Comparison of ENCODE assay signal across 8 cellular contexts in the genomic region with DNA sequence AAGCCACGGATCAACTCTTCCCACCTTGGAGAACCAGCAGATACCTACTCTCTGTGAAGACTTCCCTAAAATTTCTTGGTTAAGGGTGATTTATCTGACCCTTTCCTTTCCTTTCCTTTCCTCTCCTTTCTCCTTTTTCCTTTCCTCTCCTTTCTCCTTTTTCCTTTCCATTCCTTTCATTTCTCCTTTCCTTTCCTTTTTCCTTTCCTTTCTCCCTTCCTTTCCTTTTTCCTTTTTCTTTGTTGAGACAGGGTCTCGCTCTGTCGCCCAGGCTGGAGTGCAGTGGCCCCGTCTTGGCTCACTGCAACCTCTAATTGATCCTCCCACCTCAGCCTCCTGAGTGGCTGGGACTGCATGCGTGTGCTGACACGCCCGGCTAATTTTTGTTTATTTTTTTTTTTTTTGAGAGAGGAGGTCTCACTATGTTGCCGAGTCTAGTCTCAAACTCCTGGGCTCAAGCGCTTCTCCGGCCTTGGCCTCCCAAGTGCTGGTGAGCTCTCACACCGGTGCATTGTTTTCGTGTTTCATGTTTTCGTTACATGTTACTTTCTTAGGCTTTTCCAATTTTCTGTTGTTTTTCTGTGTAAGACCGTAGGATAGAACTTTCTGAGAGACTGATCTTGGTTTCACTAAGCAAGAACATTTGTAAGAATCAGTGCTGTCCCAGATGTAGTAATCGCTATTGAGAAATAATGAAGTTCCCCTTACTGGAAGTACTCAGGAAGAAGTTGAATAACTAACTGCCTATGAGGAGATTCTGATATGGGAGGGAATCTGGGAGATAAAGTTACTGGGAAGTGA. TPM values are rescaled to one million over a fixed set of nuclear protein-coding genes. Genes with fewer than 3 reads are reported as not detected.
DNase-seq lines count a peak whose midpoint lies in the region; ATAC-seq and FAIRE-seq lines count a peak whose summit lies in the region.

No MANE protein-coding gene starts in this region.

- no peaks in the 10 kb centered on the region for H3K36me3 ChIP-seq in CD4-positive, alpha-beta memory T cell (ENCODE audit: insufficient read depth, low read length)
- H3K36me3 ChIP-seq in small intestine (ENCODE audit: control insufficient read depth in 2 of 2, insufficient read depth in 2 of 2, low read length in 2 of 2): no peaks in the 10 kb centered on the region

- POLR2A ChIA-PET in CD4-positive, alpha-beta memory T cell (lab: Charles Lee; ENCODE audit: partially characterized antibody): interaction anchor here (3.8 kb wide), 1 partner anchor 148 kb away, joined by 53 read pairs; a partner anchor contains a TSS

- no peak for ATAC-seq in activated naive CD4-positive, alpha-beta T cell treated with anti-CD3 and anti-CD28 coated beads, Interleukin-2, amount 50 U/mL, for 72 hours
- no peak for ATAC-seq in GM18909 (IDR thresholded peaks at IDR 0.05; ENCODE audit: poor library complexity, unreplicated experiment)

- H3K4me3 Mint-ChIP-seq in CD4-positive, alpha-beta memory T cell: peak overlapping the region; percentile 86 to 91 (median 89)

- H3K27ac Mint-ChIP-seq in CD4-positive, alpha-beta memory T cell: peak overlapping the region; percentile 64 to 93 (median 91)
- peak overlapping the region; percentile 80 to 98 for H3K27ac Mint-ChIP-seq in activated naive CD4-positive, alpha-beta T cell treated with anti-CD3 and anti-CD28 coated beads, Interleukin-2, amount 50 U/mL, for 72 hours

- CTCF ChIA-PET in CD4-positive, alpha-beta memory T cell (lab: Charles Lee; ENCODE audit: partially characterized antibody): interaction anchor here (1.0 to 2.3 kb wide), 2 partner anchors 52 kb away, joined by 4 to 11 read pairs; a partner anchor contains a TSS

- no peak for DNase-seq in CD4-positive, alpha-beta memory T cell
- peak; percentile 48 for DNase-seq in HT-29 (ENCODE audit: low spot score)
- DNase-seq in activated naive CD4-positive, alpha-beta T cell treated with anti-CD3 and anti-CD28 coated beads, Interleukin-2, amount 50 U/mL, for 72 hours (ENCODE audit: low spot score in 2 of 2): no peak
- peak; percentile 38 for DNase-seq in small intestine
- no peak for DNase-seq in amygdala (lab: John Stamatoyannopoulos, UW)
- no peak for DNase-seq in NCI-H2107 treated with DMSO at 0.1 percent for 48 hours (lab: John Stamatoyannopoulos, UW; ENCODE audit: unreplicated experiment)

- H3K27me3 ChIP-seq in CD4-positive, alpha-beta memory T cell (ENCODE audit: insufficient read depth, low read length): no peaks in the 10 kb centered on the region
- no peaks in the 10 kb centered on the region for H3K27me3 ChIP-seq in small intestine (ENCODE audit: control insufficient read depth in 2 of 2, insufficient read depth in 2 of 2, low read length in 2 of 2)

- no peaks in the 10 kb centered on the region for H3K27me3 Mint-ChIP-seq in CD4-positive, alpha-beta memory T cell

- H3K4me1 Mint-ChIP-seq in CD4-positive, alpha-beta memory T cell: peaks cover 35 to 56% (median 44%) of the 10 kb centered on the region in 4 donors

- intact Hi-C loops in CD4-positive, alpha-beta memory T cell (cut with micrococcal nuclease): loop anchor here (5.0 kb wide), 5 partner anchors 455 to 1960 kb away; a partner anchor contains a TSS

- peak overlapping the region; percentile 84 for H3K27ac ChIP-seq in CD4-positive, alpha-beta memory T cell (ENCODE audit: low read depth, low read length)
- H3K27ac ChIP-seq in small intestine (ENCODE audit: low read depth in 1 of 2, low read length in 1 of 2): peak overlapping the region; percentile 1 to 99

- 34 to 39% (median 35%) methylated on average over 15 of the region's 15 CpGs for WGBS in small intestine, 3 donors

- peak overlapping the region in 1 of 2 donors; percentile 74 for H3K4me3 ChIP-seq in CD4-positive, alpha-beta memory T cell (ENCODE audit: low read length in 2 of 2)
- H3K4me3 ChIP-seq in iPS-11a (ENCODE audit: low read depth, low read length) (peak overlapping the region; percentile 87), small intestine (ENCODE audit: low read depth in 1 of 2, low read length in 2 of 2) (peak overlapping the region in 1 of 2 donors; percentile 88)

- FAIRE-seq in small intestine (lab: Jason Lieb, UNC): no peak

- H3K4me1 ChIP-seq in CD4-positive, alpha-beta memory T cell (ENCODE audit: insufficient read depth, low read length): peaks cover 48% of the 10 kb centered on the region
- peaks cover 4 to 9% of the 10 kb centered on the region in 2 donors for H3K4me1 ChIP-seq in small intestine (ENCODE audit: control insufficient read depth in 2 of 2, insufficient read depth in 1 of 2, low read depth in 1 of 2, low read length in 1 of 2)

- no peaks in the 10 kb centered on the region for H3K9me3 ChIP-seq in CD4-positive, alpha-beta memory T cell (ENCODE audit: control insufficient read depth in 1 of 2, low read length in 2 of 2)
- no peaks in the 10 kb centered on the region for H3K9me3 ChIP-seq in small intestine (ENCODE audit: control insufficient read depth, low read depth)

- H3K9me3 Mint-ChIP-seq in CD4-positive, alpha-beta memory T cell: peaks cover 0 to 2% (median 0%) of the 10 kb centered on the region in 8 donors
- no peaks in the 10 kb centered on the region for H3K9me3 Mint-ChIP-seq in activated naive CD4-positive, alpha-beta T cell treated with anti-CD3 and anti-CD28 coated beads, Interleukin-2, amount 50 U/mL, for 72 hours

- H3K36me3 Mint-ChIP-seq in CD4-positive, alpha-beta memory T cell: peaks cover 4 to 30% of the 10 kb centered on the region in 2 donors
- peaks cover 26 to 27% of the 10 kb centered on the region in 2 donors for H3K36me3 Mint-ChIP-seq in activated naive CD4-positive, alpha-beta T cell treated with anti-CD3 and anti-CD28 coated beads, Interleukin-2, amount 50 U/mL, for 72 hours

RNA-seq across cellular contexts. Expression of a gene that starts 2.0 kb away (rescaled TPM):
- total RNA-seq in CD4-positive, alpha-beta memory T cell: 10 to 100 TPM; 61.8 to 74.8 TPM
- polyA plus RNA-seq in CD4-positive, alpha-beta memory T cell: 10 to 100 TPM; 23.4 to 28.9 TPM
- total RNA-seq in HT-29 (2014; rRNA removed; shearing (Covaris generic)): 125 and 162 TPM in 2 replicates
- total RNA-seq in activated naive CD4-positive, alpha-beta T cell treated with anti-CD3 and anti-CD28 coated beads, Interleukin-2, amount 50 U/mL, for 72 hours: 10 to 100 TPM; 64.5 to 71.3 TPM
- polyA plus RNA-seq in small intestine: 10 to 100 TPM; 26.7 to 52.4 (median 27.7) TPM

RNA-seq across cellular contexts. Expression of a gene that starts 51.7 kb away (rescaled TPM):
- total RNA-seq in CD4-positive, alpha-beta memory T cell: 1 to 10 TPM; 2.9 to 3.5 TPM
- polyA plus RNA-seq in CD4-positive, alpha-beta memory T cell: 10 to 100 TPM in 1 of 2 donors, 1 to 10 TPM in 1; 9.9 to 26.2 TPM
- total RNA-seq in HT-29 (2014; rRNA removed; shearing (Covaris generic)): 3.8 and 3.9 TPM in 2 replicates
- 10 to 100 TPM in 1 of 2 donors, under 1 TPM in 1; 0.77 to 20.4 TPM for total RNA-seq in activated naive CD4-positive, alpha-beta T cell treated with anti-CD3 and anti-CD28 coated beads, Interleukin-2, amount 50 U/mL, for 72 hours
- polyA plus RNA-seq in small intestine: 1 to 10 TPM; 4.6 to 9.8 (median 9.1) TPM

Comparison
In these comparisons a context has a peak if more than half of its experiments do, and no peak if none do; other contexts are left out.
1. DNase-seq: peak in HT-29 (single experiment) and small intestine (single experiment); none in CD4-positive, alpha-beta memory T cell (0 of 5), activated naive CD4-positive, alpha-beta T cell treated with anti-CD3 and anti-CD28 coated beads, Interleukin-2, amount 50 U/mL, for 72 hours (0 of 2), amygdala (0 of 56) and NCI-H2107 treated with DMSO at 0.1 percent for 48 hours (single experiment).